Comparison of ENCODE assay signal across 8 cellular contexts in genomic region chr18:46916551-46917107, GRCh38. TPM values are rescaled to one million over a fixed set of nuclear protein-coding genes. Genes with fewer than 3 reads are reported as not detected.
DNase-seq lines count a peak whose midpoint lies in the region; ATAC-seq lines count a peak whose summit lies in the region.

No MANE protein-coding gene starts in this region.

- peak overlapping the region; percentile 60 for H4K8ac ChIP-seq in mesenchymal stem cell (ENCODE audit: low read length)

- H3K9me3 ChIP-seq in T-helper 17 cell (ENCODE audit: control insufficient read depth, low read length, poor library complexity, severe bottlenecking) (no peaks in the 10 kb centered on the region), duodenal mucosa (ENCODE audit: control insufficient read depth in 1 of 2, low read length in 2 of 2) (no peaks in the 10 kb centered on the region), mesenchymal stem cell (ENCODE audit: control insufficient read depth, low read length) (no peaks in the 10 kb centered on the region), thymus (ENCODE audit: control insufficient read depth) (no peaks in the 10 kb centered on the region)

- peak overlapping the region in 1 of 2 experiments; percentile 0 for H2BK12ac ChIP-seq in mesenchymal stem cell (ENCODE audit: low read length in 2 of 2)

- H3K4me3 ChIP-seq in duodenal mucosa (ENCODE audit: low read depth in 1 of 2, low read length in 2 of 2) (peak overlapping the region; percentile 88 to 95), mesenchymal stem cell (ENCODE audit: insufficient read depth in 1 of 2, low read depth in 1 of 2, low read length in 2 of 2) (peak overlapping the region; percentile 86 to 97), thymus (ENCODE audit: low read length) (peak overlapping the region; percentile 96)

- peak overlapping the region in 1 of 2 experiments; percentile 19 for H3K4ac ChIP-seq in mesenchymal stem cell (ENCODE audit: low read depth in 1 of 2, low read length in 2 of 2)

- H3K27ac ChIP-seq in duodenal mucosa (ENCODE audit: low read depth, low read length) (no peak overlapping the region), mesenchymal stem cell (ENCODE audit: low read length, poor library complexity, severe bottlenecking) (no peak overlapping the region), thymus (ENCODE audit: low read depth) (peak overlapping the region; percentile 88)

- no peak overlapping the region for H2AFZ ChIP-seq in mesenchymal stem cell (ENCODE audit: low read depth, low read length)

- H2AK5ac ChIP-seq in mesenchymal stem cell (ENCODE audit: low read length, severe bottlenecking) = no peak overlapping the region

- H3K14ac ChIP-seq in mesenchymal stem cell (ENCODE audit: low read length in 2 of 2) = peak overlapping the region in 1 of 2 experiments; percentile 61

- H3K9ac ChIP-seq in duodenal mucosa (ENCODE audit: low read depth in 1 of 2, low read length in 2 of 2) = peak overlapping the region; percentile 48 to 84
- H3K9ac ChIP-seq in mesenchymal stem cell (ENCODE audit: low read length) = peak overlapping the region; percentile 89

- H2BK15ac ChIP-seq in mesenchymal stem cell (ENCODE audit: low read depth, poor library complexity, severe bottlenecking) = peak overlapping the region; percentile 97

- H3K27me3 Mint-ChIP-seq in T-helper 17 cell = no peaks in the 10 kb centered on the region

- H2BK120ac ChIP-seq in mesenchymal stem cell (ENCODE audit: low read depth, low read length) = peak overlapping the region; percentile 85

- no peak overlapping the region for H3K23ac ChIP-seq in mesenchymal stem cell (ENCODE audit: low read length in 2 of 2)

- H3K79me1 ChIP-seq in mesenchymal stem cell (replicated peaks; ENCODE audit: low read length, poor library complexity, severe bottlenecking) = peaks cover 15% of the 10 kb centered on the region

- under 1% methylated on average over 17 of the region's 21 CpGs for WGBS in mesenchymal stem cell
- under 1% methylated on average over 21 of the region's 21 CpGs for WGBS in thymus

- peak overlapping the region; percentile 97 to 100 for H3K18ac ChIP-seq in mesenchymal stem cell (ENCODE audit: low read depth in 1 of 2, low read length in 2 of 2)

- H4K91ac ChIP-seq in mesenchymal stem cell (ENCODE audit: low read length) = no peak overlapping the region

- peak overlapping the region; percentile 88 for H3K4me3 Mint-ChIP-seq in T-helper 17 cell

- H3K27ac Mint-ChIP-seq in T-helper 17 cell = peak overlapping the region; percentile 86

- H3K36me3 Mint-ChIP-seq in T-helper 17 cell (ENCODE audit: low read depth) = no peaks in the 10 kb centered on the region

- peak; percentile 26 for ATAC-seq in GM18517 (IDR thresholded peaks at IDR 0.05; ENCODE audit: unreplicated experiment)
- peak; percentile 48 for ATAC-seq in T-helper 17 cell

- H3K36me3 ChIP-seq in duodenal mucosa (ENCODE audit: control insufficient read depth in 1 of 2, insufficient read depth in 2 of 2, low read length in 2 of 2) (no peaks in the 10 kb centered on the region), mesenchymal stem cell (ENCODE audit: control insufficient read depth in 1 of 2, insufficient read depth in 2 of 2, low read depth in 1 of 2, low read length in 2 of 2) (no peaks in the 10 kb centered on the region), thymus (ENCODE audit: control insufficient read depth, insufficient read depth) (no peaks in the 10 kb centered on the region)

- H2BK5ac ChIP-seq in mesenchymal stem cell (ENCODE audit: low read depth, low read length, poor library complexity, severe bottlenecking) = no peak overlapping the region

- H3K4me1 ChIP-seq in duodenal mucosa (ENCODE audit: control insufficient read depth in 1 of 2, insufficient read depth in 2 of 2, low read length in 2 of 2) (peaks cover 9 to 18% of the 10 kb centered on the region in 2 donors), mesenchymal stem cell (ENCODE audit: control insufficient read depth, insufficient read depth, low read depth, low read length) (peaks cover 4% of the 10 kb centered on the region), thymus (ENCODE audit: control insufficient read depth, insufficient read depth, low read length) (peaks cover 8% of the 10 kb centered on the region)

- H3K4me2 ChIP-seq in mesenchymal stem cell (ENCODE audit: low read length, poor library complexity, severe bottlenecking) = peak overlapping the region; percentile 51

- H3K27me3 ChIP-seq in duodenal mucosa (ENCODE audit: control insufficient read depth in 1 of 2, insufficient read depth in 2 of 2, low read length in 2 of 2) (no peaks in the 10 kb centered on the region), mesenchymal stem cell (ENCODE audit: control insufficient read depth in 1 of 2, insufficient read depth in 1 of 2, low read length in 2 of 2) (no peaks in the 10 kb centered on the region), thymus (ENCODE audit: control insufficient read depth, insufficient read depth) (no peaks in the 10 kb centered on the region)

- peaks cover 32% of the 10 kb centered on the region for H3K4me1 Mint-ChIP-seq in T-helper 17 cell

- DNase-seq in C1 segment of cervical spinal cord (lab: John Stamatoyannopoulos, UW) = peak in 8 of 14 donors; percentile 37 to 73 (median 52)
- peak; percentile 19 for DNase-seq in HPDE6-E6E7 (ENCODE audit: extremely low spot score)
- no peak for DNase-seq in T-helper 17 cell
- DNase-seq in mesenchymal stem cell = peak; percentile 57
- no peak for DNase-seq in AG20443 (ENCODE audit: low spot score)

RNA-seq across cellular contexts. Expression of gene PIAS2, which starts 0.7 kb away (rescaled TPM):
- total RNA-seq in T-helper 17 cell = 10 to 100 TPM; 20.7 to 33.2 TPM
- 34.2 TPM for polyA plus RNA-seq in mesenchymal stem cell (2013, experiment 1 of 2)
- polyA plus RNA-seq in mesenchymal stem cell (2013, experiment 2 of 2) = 35.0 TPM
- 8.5 TPM for polyA plus RNA-seq in thymus

RNA-seq across cellular contexts. Expression of gene KATNAL2, which starts 0.8 kb away (rescaled TPM):
- total RNA-seq in T-helper 17 cell = under 1 TPM; 0.86 to 0.97 TPM
- polyA plus RNA-seq in mesenchymal stem cell (2013, experiment 1 of 2) = 2.8 TPM
- polyA plus RNA-seq in mesenchymal stem cell (2013, experiment 2 of 2) = 2.2 TPM
- polyA plus RNA-seq in thymus = 6.5 TPM

Comparison
In these comparisons a context has a peak if more than half of its experiments do, and no peak if none do; other contexts are left out.
1. DNase-seq: peak in C1 segment of cervical spinal cord (8 of 14), HPDE6-E6E7 (single experiment) and mesenchymal stem cell (single experiment); none in T-helper 17 cell (0 of 3) and AG20443 (single experiment).
2. Peak in every context shown above with its lines, with median percentiles within 50 percentile points of each other: H3K4me3 ChIP-seq.